9 cellular contexts compared by ENCODE assay signal in genomic region chr3:98540346-98540745, GRCh38. TPM values are rescaled to one million over a fixed set of nuclear protein-coding genes. Genes with fewer than 3 reads are reported as not detected.
DNase-seq lines count a peak whose midpoint lies in the region; ATAC-seq, FAIRE-seq and TF ChIP-seq lines count a peak whose summit lies in the region.
"Had no signal": no experiment of that assay in that cellular context is flagged by ENCODE, and none has a peak within 500 bp of the region (broad histone marks: within the 10 kb centered on the region; RNA-seq: fewer than 3 reads in every experiment).

No MANE protein-coding gene starts in this region.

- H3K4me1 ChIP-seq in kidney (ENCODE audit: control insufficient read depth in 1 of 2, insufficient read depth in 1 of 2, low read depth in 1 of 2, low read length in 2 of 2) (no peaks in the 10 kb centered on the region), smooth muscle cell (ENCODE audit: low read depth) (no peaks in the 10 kb centered on the region)

- H3K9ac ChIP-seq in kidney (ENCODE audit: low read length in 2 of 2), result no peak overlapping the region
- H3K9ac ChIP-seq in smooth muscle cell (ENCODE audit: low read depth), result no peak overlapping the region

- H3K4me3 Mint-ChIP-seq in osteocyte (ENCODE audit: unreplicated experiment), result no peak overlapping the region

- H3K4me2 ChIP-seq in smooth muscle cell, result no peak overlapping the region

- no peak overlapping the region for H3K4me3 ChIP-seq in kidney (ENCODE audit: low read length in 2 of 2)
- H3K4me3 ChIP-seq in smooth muscle cell, result no peak overlapping the region

- no peaks in the 10 kb centered on the region for H4K20me1 ChIP-seq in smooth muscle cell (ENCODE audit: low read depth)

- no peaks in the 10 kb centered on the region for H3K9me3 Mint-ChIP-seq in osteocyte (ENCODE audit: unreplicated experiment)

- WGBS in smooth muscle cell (ENCODE audit: low lambda C conversion rate), result 89% methylated on average over 3 of the region's 3 CpGs

- DNase-seq in kidney (no peak), osteocyte (ENCODE audit: extremely low spot score, unreplicated experiment) (no peak), left cardiac atrium (no peak), smooth muscle cell (lab: John Stamatoyannopoulos, UW; ENCODE audit: unreplicated experiment) (no peak)
- DNase-seq: NCI-H187 had no signal

- peak; percentile 8 for FAIRE-seq in kidney (lab: Jason Lieb, UNC)

- no peak overlapping the region for H3K27ac Mint-ChIP-seq in osteocyte (ENCODE audit: unreplicated experiment)

- H3K79me2 ChIP-seq in smooth muscle cell (ENCODE audit: low read depth), result no peaks in the 10 kb centered on the region

- no peaks in the 10 kb centered on the region for H3K9me3 ChIP-seq in kidney (ENCODE audit: control insufficient read depth in 1 of 2, low read length in 2 of 2)
- no peaks in the 10 kb centered on the region for H3K9me3 ChIP-seq in smooth muscle cell (replicated peaks; ENCODE audit: low read depth)

- peak; percentile 43 for ATAC-seq in GM18909 (IDR thresholded peaks at IDR 0.05; ENCODE audit: poor library complexity, unreplicated experiment)
- ATAC-seq in GM21786 (IDR thresholded peaks at IDR 0.05; ENCODE audit: unreplicated experiment), result peak; percentile 47
- ATAC-seq in HG03521 (IDR thresholded peaks at IDR 0.05; ENCODE audit: unreplicated experiment), result peak; percentile 50
- no peak for ATAC-seq in left cardiac atrium

- H3K36me3 ChIP-seq in kidney (ENCODE audit: control insufficient read depth in 1 of 2, insufficient read depth in 2 of 2, low read length in 2 of 2) (no peaks in the 10 kb centered on the region), smooth muscle cell (ENCODE audit: low read depth) (no peaks in the 10 kb centered on the region)

- no peaks in the 10 kb centered on the region for H3K27me3 ChIP-seq in smooth muscle cell (ENCODE audit: low read depth)

- H3K27ac ChIP-seq in kidney (ENCODE audit: low read depth in 2 of 2, low read length in 2 of 2), result no peak overlapping the region
- H3K27ac ChIP-seq in smooth muscle cell (ENCODE audit: low read depth), result no peak overlapping the region

- no peak overlapping the region for H2AFZ ChIP-seq in smooth muscle cell (ENCODE audit: low read depth)

- no peaks in the 10 kb centered on the region for H3K36me3 Mint-ChIP-seq in osteocyte (ENCODE audit: unreplicated experiment)

- peaks cover 51% of the 10 kb centered on the region for H3K27me3 Mint-ChIP-seq in osteocyte (ENCODE audit: unreplicated experiment)

- H3K4me1 Mint-ChIP-seq in osteocyte (ENCODE audit: unreplicated experiment), result no peaks in the 10 kb centered on the region

- TF ChIP-seq CTCF in kidney (IDR thresholded peaks at IDR 0.05; ENCODE audit: borderline replicate concordance, extremely low read depth, insufficient read depth) (no peak), osteocyte (IDR thresholded peaks at IDR 0.05) (no peak), smooth muscle cell (IDR thresholded peaks at IDR 0.05; ENCODE audit: borderline replicate concordance, insufficient read depth, poor library complexity, severe bottlenecking) (no peak)

- intact Hi-C loops in kidney (cut with DNase I), result no loop called here
- intact Hi-C loops in left cardiac atrium (cut with DNase I), result no loop called here

- H3F3A ChIP-seq in smooth muscle cell (ENCODE audit: low read depth), result no peaks in the 10 kb centered on the region

RNA-seq across cellular contexts. Expression of gene GPR15, which starts 8.6 kb away (rescaled TPM):
- not detected for total RNA-seq in kidney
- not detected for polyA plus RNA-seq in kidney (ENCODE audit: insufficient read depth, low read depth, low replicate concordance)
- not detected in 2 replicates for total RNA-seq in osteocyte
- under 1 TPM in 1 of 2 donors, not detected in 1; 0.24 TPM for total RNA-seq in left cardiac atrium
- total RNA-seq in smooth muscle cell, result not detected in 2 replicates
- not detected in 2 replicates for polyA plus RNA-seq in smooth muscle cell

RNA-seq across cellular contexts. Expression of gene CLDND1, which starts 17.6 kb away (rescaled TPM):
- total RNA-seq in kidney (77.2 TPM), osteocyte (85.3 and 93.2 TPM in 2 replicates), left cardiac atrium (10 to 100 TPM; 73.3 to 88.5 TPM), smooth muscle cell (161 and 179 TPM in 2 replicates)
- polyA plus RNA-seq in kidney (ENCODE audit: insufficient read depth, low read depth, low replicate concordance) (35.8 TPM), smooth muscle cell (99.9 and 111 TPM in 2 replicates)

RNA-seq across cellular contexts. Expression of gene OR5K2, which starts 42.9 kb away (rescaled TPM):
- not detected for total RNA-seq in kidney
- not detected for polyA plus RNA-seq in kidney (ENCODE audit: insufficient read depth, low read depth, low replicate concordance)
- not detected in 2 replicates for total RNA-seq in osteocyte
- not detected for total RNA-seq in left cardiac atrium
- total RNA-seq in smooth muscle cell, result not detected in 2 replicates
- polyA plus RNA-seq in smooth muscle cell, result not detected in 2 replicates
- polyA plus RNA-seq: thymus had no signal

RNA-seq across cellular contexts. Expression of gene CPOX, which starts 53.1 kb away (rescaled TPM):
- total RNA-seq in kidney (13.7 TPM), osteocyte (17.4 and 19.3 TPM in 2 replicates), left cardiac atrium (10 to 100 TPM in 1 of 2 donors, 1 to 10 TPM in 1; 9.2 to 12.7 TPM), smooth muscle cell (42.8 and 44.8 TPM in 2 replicates)
- polyA plus RNA-seq in kidney (ENCODE audit: insufficient read depth, low read depth, low replicate concordance) (6.6 TPM), smooth muscle cell (19.3 and 25.8 TPM in 2 replicates)

Comparison
In these comparisons a context has a peak if more than half of its experiments do, and no peak if none do; other contexts are left out.
1. ATAC-seq: peak in GM18909 (single experiment), GM21786 (single experiment) and HG03521 (single experiment); none in left cardiac atrium (0 of 2).